8 cellular contexts compared by ENCODE assay signal in the genomic region with DNA sequence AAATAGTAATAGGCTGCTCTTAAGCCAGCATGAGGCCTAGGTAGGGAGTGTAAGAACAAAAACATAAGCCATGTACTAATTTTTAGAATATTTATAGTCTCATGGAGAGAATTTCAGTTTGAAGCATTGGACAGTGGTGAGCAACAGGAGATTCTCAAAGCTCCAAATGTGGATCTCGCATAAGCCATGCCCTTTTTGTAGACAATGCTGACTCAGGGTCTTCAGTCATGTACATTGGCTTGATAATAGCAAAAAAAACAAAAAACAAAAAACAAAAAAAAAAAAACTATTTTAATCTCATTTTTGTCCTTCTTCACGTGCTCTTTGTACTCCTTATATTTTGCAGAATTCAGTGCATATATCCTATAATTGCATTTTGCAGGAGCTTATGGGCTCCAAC.
"Had no signal": no experiment of that assay in that cellular context is flagged by ENCODE, and none has a peak within 500 bp of the region (broad histone marks: within the 10 kb centered on the region; RNA-seq: fewer than 3 reads in every experiment).

No MANE protein-coding gene starts in this region.

- FAIRE-seq: G401.6, GM12878, GM12891, GM12892, GM18507, GM19239 had no signal

- DNase-seq: GDM1, GF-D8 had no signal

- ATAC-seq: GM12878 had no signal

- H3K4me3 ChIP-seq: GM12878 had no signal
